ENCODE assay signal across 9 cellular contexts in the genomic region with DNA sequence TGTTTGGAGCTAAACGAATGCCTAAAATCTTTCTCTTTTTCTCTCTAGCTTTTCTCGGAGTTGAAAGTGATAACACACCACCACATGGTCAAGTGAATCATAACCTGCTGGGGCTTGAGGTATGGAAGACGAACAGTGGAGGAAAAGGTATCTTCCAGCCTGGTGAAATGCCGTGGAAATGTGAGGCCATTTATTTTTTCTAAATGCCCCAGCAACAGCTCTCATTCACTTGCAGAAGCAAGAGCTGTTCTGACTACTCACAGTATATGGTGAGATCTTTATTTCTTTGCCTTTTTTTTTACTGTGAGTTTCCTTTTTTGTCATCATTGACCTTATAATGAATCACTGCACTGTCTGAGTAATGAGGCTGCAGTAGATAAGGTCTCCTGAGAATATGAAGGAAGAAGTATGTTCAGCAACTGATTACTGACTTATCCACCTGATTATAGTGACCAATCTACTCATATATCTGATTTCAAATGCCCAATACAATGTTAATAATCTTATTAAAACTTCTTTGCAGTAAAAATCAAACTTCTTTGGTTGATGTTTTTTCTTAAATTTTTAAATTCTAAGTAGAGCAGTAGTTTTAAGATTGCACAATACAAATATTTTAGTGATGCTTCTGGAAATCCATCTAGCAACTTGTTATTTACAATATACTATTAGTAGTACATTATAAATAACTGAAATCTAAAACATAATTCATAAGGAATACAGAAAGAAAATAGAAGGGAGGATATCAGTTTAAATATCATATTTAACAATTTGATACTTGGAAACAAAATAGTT.
DNase-seq lines count a peak whose midpoint lies in the region; ATAC-seq, FAIRE-seq and TF ChIP-seq lines count a peak whose summit lies in the region.
"Had no signal": no experiment of that assay in that cellular context is flagged by ENCODE, and none has a peak within 500 bp of the region (broad histone marks: within the 10 kb centered on the region; RNA-seq: fewer than 3 reads in every experiment).

No MANE protein-coding gene starts in this region.

- no peaks in the 10 kb centered on the region for H3K9me3 Mint-ChIP-seq in activated T-cell treated with anti-CD3 and anti-CD28 coated beads, Interleukin-2, amount 50 U/mL, for 72 hours
- H3K9me3 Mint-ChIP-seq in astrocyte (ENCODE audit: unreplicated experiment): no peaks in the 10 kb centered on the region
- H3K9me3 Mint-ChIP-seq in stimulated activated naive B cell treated with anti-CD40 and anti-IgM and Interleukin-4, amounts not matched to agents 10 μg/mL and 1 μg/mL and 100 μg/mL, for 72 hours: peaks cover 0 to 2% of the 10 kb centered on the region in 2 donors

- DNase-seq in activated T-cell treated with anti-CD3 and anti-CD28 coated beads, Interleukin-2, amount 50 U/mL, for 72 hours: no peak
- no peak for DNase-seq in activated T-cell treated with anti-CD3 and anti-CD28 coated beads, Interleukin-2, amount 50 U/mL, for 1 hour
- peak; percentile 74 for DNase-seq in astrocyte (ENCODE audit: low read depth)
- DNase-seq in stimulated activated naive B cell treated with anti-CD40 and anti-IgM and Interleukin-4, amounts not matched to agents 10 μg/mL and 1 μg/mL and 100 μg/mL, for 72 hours: peak; percentile 16
- no peak for DNase-seq in tibial artery
- DNase-seq in effector CD4-positive, alpha-beta T cell: no peak
- no peak for DNase-seq in left colon
- DNase-seq: CD4-positive, CD25-positive, alpha-beta regulatory T cell had no signal

- H3K4me2 ChIP-seq in astrocyte (ENCODE audit: low read length): peak overlapping the region; percentile 78

- peak; percentile 58 to 67 for ATAC-seq in activated T-cell treated with anti-CD3 and anti-CD28 coated beads, Interleukin-2, amount 50 U/mL, for 72 hours (replicated peaks in 1 of 2)
- ATAC-seq in HG03066 (IDR thresholded peaks at IDR 0.05; ENCODE audit: low read depth, unreplicated experiment) (peak; percentile 45), left colon (no peak)
- peak; percentile 96 to 98 for ATAC-seq in stimulated activated naive B cell treated with anti-CD40 and anti-IgM and Interleukin-4, amounts not matched to agents 10 μg/mL and 1 μg/mL and 100 μg/mL, for 72 hours (replicated peaks)

- no peak overlapping the region for H3K27ac Mint-ChIP-seq in activated T-cell treated with anti-CD3 and anti-CD28 coated beads, Interleukin-2, amount 50 U/mL, for 72 hours
- H3K27ac Mint-ChIP-seq in astrocyte (ENCODE audit: unreplicated experiment): peak overlapping the region; percentile 83
- peak overlapping the region; percentile 96 for H3K27ac Mint-ChIP-seq in stimulated activated naive B cell treated with anti-CD40 and anti-IgM and Interleukin-4, amounts not matched to agents 10 μg/mL and 1 μg/mL and 100 μg/mL, for 72 hours
- H3K27ac Mint-ChIP-seq: CD4-positive, CD25-positive, alpha-beta regulatory T cell had no signal

- no peak overlapping the region for H3K4me3 Mint-ChIP-seq in activated T-cell treated with anti-CD3 and anti-CD28 coated beads, Interleukin-2, amount 50 U/mL, for 72 hours
- no peak overlapping the region for H3K4me3 Mint-ChIP-seq in astrocyte (ENCODE audit: unreplicated experiment)
- H3K4me3 Mint-ChIP-seq in stimulated activated naive B cell treated with anti-CD40 and anti-IgM and Interleukin-4, amounts not matched to agents 10 μg/mL and 1 μg/mL and 100 μg/mL, for 72 hours: peak overlapping the region; percentile 83 to 84
- H3K4me3 Mint-ChIP-seq: CD4-positive, CD25-positive, alpha-beta regulatory T cell had no signal

- TF ChIP-seq CTCF in astrocyte (IDR thresholded peaks at IDR 0.05; ENCODE audit: insufficient read depth, low read depth, low read length) (no peak), tibial artery (IDR thresholded peaks at IDR 0.05) (no peak)

- H4K20me1 ChIP-seq in astrocyte (ENCODE audit: insufficient read depth, low read length): no peaks in the 10 kb centered on the region

- H2AFZ ChIP-seq in astrocyte (ENCODE audit: low read depth, low read length): peak overlapping the region; percentile 58

- H3K36me3 Mint-ChIP-seq in activated T-cell treated with anti-CD3 and anti-CD28 coated beads, Interleukin-2, amount 50 U/mL, for 72 hours (ENCODE audit: insufficient read depth in 2 of 2): no peaks in the 10 kb centered on the region
- H3K36me3 Mint-ChIP-seq in astrocyte (ENCODE audit: low read depth, unreplicated experiment): no peaks in the 10 kb centered on the region
- H3K36me3 Mint-ChIP-seq in stimulated activated naive B cell treated with anti-CD40 and anti-IgM and Interleukin-4, amounts not matched to agents 10 μg/mL and 1 μg/mL and 100 μg/mL, for 72 hours: no peaks in the 10 kb centered on the region
- H3K36me3 Mint-ChIP-seq: CD4-positive, CD25-positive, alpha-beta regulatory T cell had no signal

- peak overlapping the region; percentile 14 for H3K4me3 ChIP-seq in astrocyte (ENCODE audit: insufficient read depth, low read depth, low read length)
- no peak overlapping the region for H3K4me3 ChIP-seq in tibial artery

- H3K9me3 ChIP-seq in astrocyte (ENCODE audit: insufficient read depth, low read depth, low read length): no peaks in the 10 kb centered on the region
- no peaks in the 10 kb centered on the region for H3K9me3 ChIP-seq in tibial artery

- peak overlapping the region; percentile 77 for H3K9ac ChIP-seq in astrocyte (ENCODE audit: low read length)

- no peaks in the 10 kb centered on the region for H3K4me1 Mint-ChIP-seq in activated T-cell treated with anti-CD3 and anti-CD28 coated beads, Interleukin-2, amount 50 U/mL, for 72 hours (ENCODE audit: low read depth)
- peaks cover 21% of the 10 kb centered on the region for H3K4me1 Mint-ChIP-seq in astrocyte (ENCODE audit: low read depth, unreplicated experiment)
- H3K4me1 Mint-ChIP-seq in stimulated activated naive B cell treated with anti-CD40 and anti-IgM and Interleukin-4, amounts not matched to agents 10 μg/mL and 1 μg/mL and 100 μg/mL, for 72 hours: peaks cover 26 to 40% of the 10 kb centered on the region in 2 donors
- H3K4me1 Mint-ChIP-seq: CD4-positive, CD25-positive, alpha-beta regulatory T cell had no signal

- intact Hi-C loops in tibial artery (cut with DNase I; ENCODE audit: low total_unique reads): no loop called here
- intact Hi-C loops in left colon (cut with DNase I, micrococcal nuclease): no loop called here

- H3K4me1 ChIP-seq in astrocyte (ENCODE audit: insufficient read depth, low read length) (peaks cover 26% of the 10 kb centered on the region), tibial artery (no peaks in the 10 kb centered on the region)

- no peaks in the 10 kb centered on the region for H3K36me3 ChIP-seq in astrocyte (ENCODE audit: insufficient read depth, low read length)
- no peaks in the 10 kb centered on the region for H3K36me3 ChIP-seq in tibial artery

- no peak for FAIRE-seq in astrocyte (lab: Jason Lieb, UNC)

- H3K79me2 ChIP-seq in astrocyte (ENCODE audit: insufficient read depth, low read length): no peaks in the 10 kb centered on the region

- peak overlapping the region; percentile 91 for H3K27ac ChIP-seq in astrocyte (ENCODE audit: low read depth, low read length)
- no peak overlapping the region for H3K27ac ChIP-seq in tibial artery

- no peaks in the 10 kb centered on the region for H3K27me3 Mint-ChIP-seq in activated T-cell treated with anti-CD3 and anti-CD28 coated beads, Interleukin-2, amount 50 U/mL, for 72 hours (ENCODE audit: low read depth)
- no peaks in the 10 kb centered on the region for H3K27me3 Mint-ChIP-seq in astrocyte (ENCODE audit: low read depth, unreplicated experiment)
- H3K27me3 Mint-ChIP-seq in stimulated activated naive B cell treated with anti-CD40 and anti-IgM and Interleukin-4, amounts not matched to agents 10 μg/mL and 1 μg/mL and 100 μg/mL, for 72 hours: no peaks in the 10 kb centered on the region
- H3K27me3 Mint-ChIP-seq: CD4-positive, CD25-positive, alpha-beta regulatory T cell had no signal

- H3K27me3 ChIP-seq in astrocyte (ENCODE audit: insufficient read depth, low read length): no peaks in the 10 kb centered on the region
- no peaks in the 10 kb centered on the region for H3K27me3 ChIP-seq in tibial artery

Comparison
In these comparisons a context has a peak if more than half of its experiments do, and no peak if none do; other contexts are left out.
1. DNase-seq: peak in astrocyte (single experiment) and stimulated activated naive B cell treated with anti-CD40 and anti-IgM and Interleukin-4, amounts not matched to agents 10 μg/mL and 1 μg/mL and 100 μg/mL, for 72 hours (single experiment); none in activated T-cell treated with anti-CD3 and anti-CD28 coated beads, Interleukin-2, amount 50 U/mL, for 72 hours (0 of 2), activated T-cell treated with anti-CD3 and anti-CD28 coated beads, Interleukin-2, amount 50 U/mL, for 1 hour (single experiment), tibial artery (0 of 2), effector CD4-positive, alpha-beta T cell (single experiment) and left colon (0 of 2).
2. H3K4me3 Mint-ChIP-seq: peak in stimulated activated naive B cell treated with anti-CD40 and anti-IgM and Interleukin-4, amounts not matched to agents 10 μg/mL and 1 μg/mL and 100 μg/mL, for 72 hours (2 of 2); none in activated T-cell treated with anti-CD3 and anti-CD28 coated beads, Interleukin-2, amount 50 U/mL, for 72 hours (0 of 2) and astrocyte (single experiment).